ENCODE assay signal across 13 cellular contexts in the genomic region with DNA sequence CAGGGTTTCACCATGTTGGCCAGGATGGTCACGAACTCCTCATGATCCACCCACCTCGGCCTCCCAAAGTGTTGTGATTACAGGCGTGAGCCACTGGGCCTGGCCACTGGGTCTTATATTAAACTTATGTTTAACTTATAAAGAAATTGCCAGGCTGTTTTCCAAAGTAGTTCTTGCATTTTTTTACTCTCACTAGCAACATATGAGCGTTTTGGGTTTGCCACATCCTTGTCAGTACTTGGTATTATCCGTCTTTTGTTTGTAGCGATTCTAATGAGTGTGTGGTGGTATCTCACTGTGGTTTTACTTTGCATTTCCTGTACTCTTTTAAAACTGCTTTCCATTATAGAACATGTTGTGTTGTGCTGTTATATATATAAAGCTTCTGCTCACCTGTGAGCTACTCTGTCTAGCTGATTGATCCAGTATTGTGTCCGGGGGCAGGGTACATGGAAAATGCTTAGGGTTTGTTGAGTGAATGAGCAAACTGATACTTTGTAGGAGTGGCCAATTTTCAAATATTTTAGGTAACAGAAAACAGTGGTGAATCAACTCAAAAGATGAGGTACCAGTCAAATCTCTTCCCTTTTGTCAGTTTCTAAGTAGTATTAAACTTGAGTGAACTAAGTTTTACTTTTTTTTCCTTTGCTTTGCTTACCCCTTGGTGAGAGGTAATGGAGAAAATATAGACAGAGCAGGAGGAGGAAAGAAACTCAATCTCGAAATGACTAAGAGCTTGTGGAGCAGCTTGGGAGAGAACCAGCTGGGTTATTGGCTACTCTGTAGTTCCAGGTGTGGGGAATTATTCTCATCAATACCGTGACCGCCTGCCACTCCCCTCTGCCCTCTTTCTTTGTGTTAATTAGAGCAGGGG.
DNase-seq lines count a peak whose midpoint lies in the region; ATAC-seq, FAIRE-seq and TF ChIP-seq lines count a peak whose summit lies in the region.
"Had no signal": no experiment of that assay in that cellular context is flagged by ENCODE, and none has a peak within 500 bp of the region (broad histone marks: within the 10 kb centered on the region; RNA-seq: fewer than 3 reads in every experiment).

No MANE protein-coding gene starts in this region.

- DNase-seq in GM12892 (ENCODE audit: insufficient read length), result no peak
- DNase-seq in activated CD4-positive, alpha-beta memory T cell treated with anti-CD3 and anti-CD28 coated beads for 36 hours, result peak; percentile 63
- peak in 8 of 9 donors; percentile 36 to 86 (median 78) for DNase-seq in naive thymus-derived CD4-positive, alpha-beta T cell
- no peak for DNase-seq in head of caudate nucleus
- no peak for DNase-seq in DMS153 treated with DMSO at 0.1 percent for 48 hours (lab: John Stamatoyannopoulos, UW; ENCODE audit: unreplicated experiment)
- DNase-seq: EL, midbrain, NCI-H1105 had no signal

- peaks cover 0 to 3% (median 0%) of the 10 kb centered on the region in 3 experiments for H3K36me3 ChIP-seq in naive thymus-derived CD4-positive, alpha-beta T cell (ENCODE audit: control insufficient read depth in 2 of 3, insufficient read depth in 3 of 3, low read length in 3 of 3)

- H3K27ac ChIP-seq in naive thymus-derived CD4-positive, alpha-beta T cell (ENCODE audit: low read depth, low read length), result peak overlapping the region; percentile 69

- TF ChIP-seq POLR2A in GM12892 (IDR thresholded peaks at IDR 0.05; ENCODE audit: low read depth, low read length), result no peak

- POLR2A ChIA-PET in activated CD4-positive, alpha-beta memory T cell treated with anti-CD3 and anti-CD28 coated beads for 36 hours (lab: Charles Lee), result interaction anchor here (0.9 to 2.2 kb wide), 6 partner anchors 12 to 86 kb away, joined by 3 to 18 read pairs (median 4); a partner anchor contains a TSS
- POLR2A ChIA-PET in naive thymus-derived CD4-positive, alpha-beta T cell (lab: Charles Lee), result interaction anchor here (0.8 to 13.5 kb wide), 11 partner anchors 9 to 74 kb away, joined by 3 to 335 read pairs (median 10); no protein-coding TSS in a partner anchor

- ATAC-seq in HG02678 (IDR thresholded peaks at IDR 0.05; ENCODE audit: unreplicated experiment) (peak; percentile 65), HG03045 (IDR thresholded peaks at IDR 0.05; ENCODE audit: unreplicated experiment) (no peak), HG03135 (IDR thresholded peaks at IDR 0.05; ENCODE audit: unreplicated experiment) (no peak)
- peak; percentile 93 for ATAC-seq in naive thymus-derived CD4-positive, alpha-beta T cell

- peak; percentile 76 for FAIRE-seq in GM12892 (lab: Jason Lieb, UNC)
- FAIRE-seq: colon had no signal

- H3K4me3 ChIP-seq in naive thymus-derived CD4-positive, alpha-beta T cell (ENCODE audit: low read length), result peak overlapping the region; percentile 7
- H3K4me3 ChIP-seq: skin epidermis had no signal

- H3K9me3 Mint-ChIP-seq in activated CD4-positive, alpha-beta memory T cell treated with anti-CD3 and anti-CD28 coated beads for 36 hours, result peaks cover 7% of the 10 kb centered on the region
- peaks cover under 1 to 5% (median 2%) of the 10 kb centered on the region in 11 donors for H3K9me3 Mint-ChIP-seq in naive thymus-derived CD4-positive, alpha-beta T cell

- peaks cover 0 to 3% (median 3%) of the 10 kb centered on the region in 3 experiments for H3K9me3 ChIP-seq in naive thymus-derived CD4-positive, alpha-beta T cell (ENCODE audit: control insufficient read depth in 2 of 3, low read length in 3 of 3)

- no peaks in the 10 kb centered on the region for H3K27me3 Mint-ChIP-seq in activated CD4-positive, alpha-beta memory T cell treated with anti-CD3 and anti-CD28 coated beads for 36 hours
- H3K27me3 Mint-ChIP-seq in naive thymus-derived CD4-positive, alpha-beta T cell, result no peaks in the 10 kb centered on the region

- CTCF ChIA-PET in activated CD4-positive, alpha-beta memory T cell treated with anti-CD3 and anti-CD28 coated beads for 36 hours (lab: Charles Lee), result interaction anchor here (0.7 to 6.2 kb wide), 11 partner anchors 12 to 74 kb away, joined by 3 to 40 read pairs (median 3); no protein-coding TSS in a partner anchor
- CTCF ChIA-PET in naive thymus-derived CD4-positive, alpha-beta T cell (lab: Charles Lee), result interaction anchor here (0.6 to 4.8 kb wide), 8 partner anchors 10 to 78 kb away, joined by 3 to 31 read pairs (median 4); no protein-coding TSS in a partner anchor

- peak overlapping the region; percentile 95 for H3K27ac Mint-ChIP-seq in activated CD4-positive, alpha-beta memory T cell treated with anti-CD3 and anti-CD28 coated beads for 36 hours
- H3K27ac Mint-ChIP-seq in naive thymus-derived CD4-positive, alpha-beta T cell, result peak overlapping the region; percentile 84 to 100 (median 96)

- H3K36me3 Mint-ChIP-seq in activated CD4-positive, alpha-beta memory T cell treated with anti-CD3 and anti-CD28 coated beads for 36 hours, result peaks cover 6% of the 10 kb centered on the region
- H3K36me3 Mint-ChIP-seq in naive thymus-derived CD4-positive, alpha-beta T cell, result peaks cover under 1 to 33% (median 10%) of the 10 kb centered on the region in 5 donors

- H3K4me1 ChIP-seq in naive thymus-derived CD4-positive, alpha-beta T cell (ENCODE audit: control insufficient read depth in 2 of 2, insufficient read depth in 2 of 2, low read length in 2 of 2), result peaks cover 77% of the 10 kb centered on the region in 2 donors

- intact Hi-C loops in activated CD4-positive, alpha-beta memory T cell treated with anti-CD3 and anti-CD28 coated beads for 36 hours (cut with micrococcal nuclease), result loop anchor here (1.0 kb wide), 6 partner anchors 8 to 63 kb away; no protein-coding TSS in a partner anchor
- intact Hi-C loops in naive thymus-derived CD4-positive, alpha-beta T cell (cut with micrococcal nuclease), result loop anchor here (1.0 to 2.0 kb wide), 7 partner anchors 10 to 62 kb away; no protein-coding TSS in a partner anchor
- intact Hi-C loops in head of caudate nucleus (cut with DNase I), result no loop called here

- no peaks in the 10 kb centered on the region for H3K27me3 ChIP-seq in naive thymus-derived CD4-positive, alpha-beta T cell (ENCODE audit: control insufficient read depth in 2 of 2, insufficient read depth in 2 of 2, low read length in 2 of 2)

- H3K4me1 Mint-ChIP-seq in activated CD4-positive, alpha-beta memory T cell treated with anti-CD3 and anti-CD28 coated beads for 36 hours (ENCODE audit: low read depth), result peaks cover 83% of the 10 kb centered on the region
- peaks cover 63 to 100% (median 92%) of the 10 kb centered on the region in 7 donors for H3K4me1 Mint-ChIP-seq in naive thymus-derived CD4-positive, alpha-beta T cell

- peak overlapping the region; percentile 55 for H3K4me3 Mint-ChIP-seq in activated CD4-positive, alpha-beta memory T cell treated with anti-CD3 and anti-CD28 coated beads for 36 hours
- H3K4me3 Mint-ChIP-seq in naive thymus-derived CD4-positive, alpha-beta T cell, result peak overlapping the region; percentile 17 to 88 (median 78)

Comparison
In these comparisons a context has a peak if more than half of its experiments do, and no peak if none do; other contexts are left out.
1. DNase-seq: peak in activated CD4-positive, alpha-beta memory T cell treated with anti-CD3 and anti-CD28 coated beads for 36 hours (single experiment) and naive thymus-derived CD4-positive, alpha-beta T cell (8 of 9); none in GM12892 (single experiment), head of caudate nucleus (0 of 42) and DMS153 treated with DMSO at 0.1 percent for 48 hours (single experiment).
2. ATAC-seq: peak in HG02678 (single experiment) and naive thymus-derived CD4-positive, alpha-beta T cell (single experiment); none in HG03045 (single experiment) and HG03135 (single experiment).